In the genomic region with DNA sequence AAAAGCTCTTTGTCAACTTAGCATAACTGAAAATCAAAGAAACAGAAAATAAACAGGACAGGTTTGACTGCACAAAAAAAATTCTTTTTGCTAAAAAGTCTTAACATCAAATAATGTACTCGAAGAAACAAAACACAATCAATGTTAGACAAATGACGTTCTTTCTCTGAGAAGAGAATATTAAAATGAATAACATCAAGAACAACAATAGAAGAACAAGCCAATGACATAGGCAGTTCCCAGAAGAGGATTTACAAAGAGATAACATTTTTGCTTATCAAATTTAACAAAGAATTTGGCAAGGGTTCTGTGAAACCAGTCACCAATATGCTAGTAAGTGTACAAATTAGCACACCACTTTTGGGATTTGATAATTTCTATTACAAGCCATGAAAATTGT, we compare ENCODE assay signal across 21 cellular contexts. TPM values are rescaled to one million over a fixed set of nuclear protein-coding genes. Genes with fewer than 3 reads are reported as not detected.
DNase-seq lines count a peak whose midpoint lies in the region; ATAC-seq and TF ChIP-seq lines count a peak whose summit lies in the region.
"Had no signal": no experiment of that assay in that cellular context is flagged by ENCODE, and none has a peak within 500 bp of the region (broad histone marks: within the 10 kb centered on the region; RNA-seq: fewer than 3 reads in every experiment).

No MANE protein-coding gene starts in this region.

- no peaks in the 10 kb centered on the region for H4K20me1 ChIP-seq in Karpas-422 (ENCODE audit: insufficient read depth, low read depth, low read length)

- H2AFZ ChIP-seq in Karpas-422 (ENCODE audit: low read length) = no peak overlapping the region

- H3K27me3 Mint-ChIP-seq in activated T-cell treated with anti-CD3 and anti-CD28 coated beads, Interleukin-2, amount 50 U/mL, for 72 hours (ENCODE audit: low read depth) = peaks cover 32% of the 10 kb centered on the region
- H3K27me3 Mint-ChIP-seq in activated T-helper 17 cell treated with anti-CD3 and anti-CD28 coated beads, Interleukin-2, amount 50 U/mL, for 72 hours = peaks cover 4% of the 10 kb centered on the region
- no peaks in the 10 kb centered on the region for H3K27me3 Mint-ChIP-seq in stimulated activated memory B cell treated with anti-CD40 and anti-IgM and Interleukin-4, amounts not matched to agents 10 μg/mL and 1 μg/mL and 100 μg/mL, for 72 hours

- no peak for TF ChIP-seq CTCF in GM12865 (IDR thresholded peaks at IDR 0.05; ENCODE audit: insufficient read depth, low read depth, low read length, missing control alignments)

- H3K27ac Mint-ChIP-seq in activated T-cell treated with anti-CD3 and anti-CD28 coated beads, Interleukin-2, amount 50 U/mL, for 72 hours = peak overlapping the region; percentile 73
- peak overlapping the region; percentile 86 for H3K27ac Mint-ChIP-seq in activated T-helper 17 cell treated with anti-CD3 and anti-CD28 coated beads, Interleukin-2, amount 50 U/mL, for 72 hours
- peak overlapping the region; percentile 84 for H3K27ac Mint-ChIP-seq in stimulated activated memory B cell treated with anti-CD40 and anti-IgM and Interleukin-4, amounts not matched to agents 10 μg/mL and 1 μg/mL and 100 μg/mL, for 72 hours
- H3K27ac Mint-ChIP-seq: H9, IgD-negative memory B cell had no signal

- H3K4me1 ChIP-seq in Karpas-422 (ENCODE audit: low read length) = peaks cover 21% of the 10 kb centered on the region

- H3K27ac ChIP-seq in Karpas-422 (ENCODE audit: low read length) = no peak overlapping the region
- H3K27ac ChIP-seq: HL-60 had no signal

- peak; percentile 5 to 38 for ATAC-seq in activated T-cell treated with anti-CD3 and anti-CD28 coated beads, Interleukin-2, amount 50 U/mL, for 72 hours (replicated peaks in 1 of 2)
- peak; percentile 35 for ATAC-seq in activated T-helper 17 cell treated with anti-CD3 and anti-CD28 coated beads, Interleukin-2, amount 50 U/mL, for 72 hours (replicated peaks)
- no peak for ATAC-seq in stimulated activated memory B cell treated with anti-CD40 and anti-IgM and Interleukin-4, amounts not matched to agents 10 μg/mL and 1 μg/mL and 100 μg/mL, for 72 hours
- ATAC-seq in GM18520 (IDR thresholded peaks at IDR 0.05; ENCODE audit: unreplicated experiment) = no peak

- H3K9me2 ChIP-seq in Karpas-422 (replicated peaks; ENCODE audit: insufficient read depth, low read length) = no peaks in the 10 kb centered on the region

- no peaks in the 10 kb centered on the region for H3K27me3 ChIP-seq in Karpas-422 (ENCODE audit: low read length)

- H3K9me3 Mint-ChIP-seq in activated T-cell treated with anti-CD3 and anti-CD28 coated beads, Interleukin-2, amount 50 U/mL, for 72 hours = no peaks in the 10 kb centered on the region
- no peaks in the 10 kb centered on the region for H3K9me3 Mint-ChIP-seq in activated T-helper 17 cell treated with anti-CD3 and anti-CD28 coated beads, Interleukin-2, amount 50 U/mL, for 72 hours
- H3K9me3 Mint-ChIP-seq in stimulated activated memory B cell treated with anti-CD40 and anti-IgM and Interleukin-4, amounts not matched to agents 10 μg/mL and 1 μg/mL and 100 μg/mL, for 72 hours = no peaks in the 10 kb centered on the region
- H3K9me3 Mint-ChIP-seq: H9, IgD-negative memory B cell had no signal

- H3K4me2 ChIP-seq in Karpas-422 (ENCODE audit: low read depth, low read length, poor library complexity, severe bottlenecking) = no peak overlapping the region

- H3K4me1 Mint-ChIP-seq in activated T-cell treated with anti-CD3 and anti-CD28 coated beads, Interleukin-2, amount 50 U/mL, for 72 hours (ENCODE audit: low read depth) = peaks cover 85% of the 10 kb centered on the region
- peaks cover 34% of the 10 kb centered on the region for H3K4me1 Mint-ChIP-seq in activated T-helper 17 cell treated with anti-CD3 and anti-CD28 coated beads, Interleukin-2, amount 50 U/mL, for 72 hours
- H3K4me1 Mint-ChIP-seq in stimulated activated memory B cell treated with anti-CD40 and anti-IgM and Interleukin-4, amounts not matched to agents 10 μg/mL and 1 μg/mL and 100 μg/mL, for 72 hours = peaks cover 70% of the 10 kb centered on the region
- H3K4me1 Mint-ChIP-seq: H9 had no signal

- H3K9ac ChIP-seq in Karpas-422 (ENCODE audit: low read length) = no peak overlapping the region

- no peaks in the 10 kb centered on the region for H3K36me3 ChIP-seq in Karpas-422 (ENCODE audit: insufficient read depth, low read length)

- H3K9me3 ChIP-seq in Karpas-422 (ENCODE audit: low read length) = no peaks in the 10 kb centered on the region

- H3K36me3 Mint-ChIP-seq in activated T-cell treated with anti-CD3 and anti-CD28 coated beads, Interleukin-2, amount 50 U/mL, for 72 hours (ENCODE audit: insufficient read depth in 2 of 2) = peaks cover 0 to 2% of the 10 kb centered on the region in 2 donors
- H3K36me3 Mint-ChIP-seq in activated T-helper 17 cell treated with anti-CD3 and anti-CD28 coated beads, Interleukin-2, amount 50 U/mL, for 72 hours (ENCODE audit: low read depth) = peaks cover 10% of the 10 kb centered on the region
- peaks cover 13% of the 10 kb centered on the region for H3K36me3 Mint-ChIP-seq in stimulated activated memory B cell treated with anti-CD40 and anti-IgM and Interleukin-4, amounts not matched to agents 10 μg/mL and 1 μg/mL and 100 μg/mL, for 72 hours
- H3K36me3 Mint-ChIP-seq: IgD-negative memory B cell had no signal

- H3K4me3 ChIP-seq in GM12865 (ENCODE audit: low read depth, low read length) (peak overlapping the region; percentile 75), Karpas-422 (ENCODE audit: low read length) (no peak overlapping the region)

- peak overlapping the region; percentile 42 to 82 for H3K4me3 Mint-ChIP-seq in activated T-cell treated with anti-CD3 and anti-CD28 coated beads, Interleukin-2, amount 50 U/mL, for 72 hours
- peak overlapping the region; percentile 66 for H3K4me3 Mint-ChIP-seq in activated T-helper 17 cell treated with anti-CD3 and anti-CD28 coated beads, Interleukin-2, amount 50 U/mL, for 72 hours
- H3K4me3 Mint-ChIP-seq in stimulated activated memory B cell treated with anti-CD40 and anti-IgM and Interleukin-4, amounts not matched to agents 10 μg/mL and 1 μg/mL and 100 μg/mL, for 72 hours = no peak overlapping the region
- H3K4me3 Mint-ChIP-seq: H9 had no signal

- no peak for DNase-seq in activated T-cell treated with anti-CD3 and anti-CD28 coated beads, Interleukin-2, amount 50 U/mL, for 72 hours
- DNase-seq in activated T-cell treated with anti-CD3 and anti-CD28 coated beads for 4 hours (no peak), GM12865 (ENCODE audit: low read depth) (no peak), Karpas-422 (no peak)
- DNase-seq: C1 segment of cervical spinal cord; COR-L47; DMS153; EL; H9; NCI-H1417; NCI-H2029; NCI-H2171; NCI-H446; NK-92 treated with Interleukin-12 subunit alpha and Interleukin-12 subunit beta, amount 100 ng/mL, for 24 hours; SHP77 treated with DMSO at 0.1 percent for 48 hours had no signal

- no peaks in the 10 kb centered on the region for H3K79me2 ChIP-seq in Karpas-422 (ENCODE audit: low read length)

RNA-seq across cellular contexts. Expression of gene GPR55, which starts 5.8 kb away (rescaled TPM):
- total RNA-seq in activated T-cell treated with anti-CD3 and anti-CD28 coated beads, Interleukin-2, amount 50 U/mL, for 72 hours = 1 to 10 TPM; 6.8 to 9.8 TPM
- 10 to 100 TPM; 11.1 to 19.9 TPM for total RNA-seq in activated T-helper 17 cell treated with anti-CD3 and anti-CD28 coated beads, Interleukin-2, amount 50 U/mL, for 72 hours
- total RNA-seq in Karpas-422 (2014; rRNA removed; shearing (Covaris generic); ENCODE audit: low replicate concordance) = 2.9 and 9.5 TPM in 2 replicates
- total RNA-seq: H9 had no signal

RNA-seq across cellular contexts. Expression of gene ITM2C, which starts 54.5 kb away (rescaled TPM):
- 10 to 100 TPM; 42.8 to 58.7 TPM for total RNA-seq in activated T-cell treated with anti-CD3 and anti-CD28 coated beads, Interleukin-2, amount 50 U/mL, for 72 hours
- 10 to 100 TPM; 28.7 to 45.0 TPM for total RNA-seq in activated T-helper 17 cell treated with anti-CD3 and anti-CD28 coated beads, Interleukin-2, amount 50 U/mL, for 72 hours
- total RNA-seq in Karpas-422 (2014; rRNA removed; shearing (Covaris generic); ENCODE audit: low replicate concordance) = 0.19 TPM in 1 of 2 replicates, not detected in the other
- total RNA-seq: OCI-LY7 had no signal

Comparison
In these comparisons a context has a peak if more than half of its experiments do, and no peak if none do; other contexts are left out.
1. ATAC-seq: peak in activated T-cell treated with anti-CD3 and anti-CD28 coated beads, Interleukin-2, amount 50 U/mL, for 72 hours (2 of 2) and activated T-helper 17 cell treated with anti-CD3 and anti-CD28 coated beads, Interleukin-2, amount 50 U/mL, for 72 hours (single experiment); none in stimulated activated memory B cell treated with anti-CD40 and anti-IgM and Interleukin-4, amounts not matched to agents 10 μg/mL and 1 μg/mL and 100 μg/mL, for 72 hours (single experiment) and GM18520 (single experiment).
2. RNA of gene ITM2C, which starts 54.5 kb away (total RNA-seq): 42.8 to 58.7 TPM in activated T-cell treated with anti-CD3 and anti-CD28 coated beads, Interleukin-2, amount 50 U/mL, for 72 hours and 28.7 to 45.0 TPM in activated T-helper 17 cell treated with anti-CD3 and anti-CD28 coated beads, Interleukin-2, amount 50 U/mL, for 72 hours; 0.19 TPM in Karpas-422; every median in the first group is over 10 times any median in the second.
3. Peak in every context shown above with its lines, with median percentiles within 50 percentile points of each other: H3K27ac Mint-ChIP-seq.